18 cellular contexts compared by ENCODE assay signal in genomic region chr12:1919284-1919683, GRCh38. TPM values are rescaled to one million over a fixed set of nuclear protein-coding genes. Genes with fewer than 3 reads are reported as not detected.
A peak's percentile ranks its signal among the peaks of the same experiment; 100 is the strongest.
DNase-seq lines count a peak whose midpoint lies in the region; ATAC-seq, FAIRE-seq and TF ChIP-seq lines count a peak whose summit lies in the region.
"Had no signal": no experiment of that assay in that cellular context is flagged by ENCODE, and none has a peak within 500 bp of the region (broad histone marks: within the 10 kb centered on the region; RNA-seq: fewer than 3 reads in every experiment).

No MANE protein-coding gene starts in this region.

- FAIRE-seq in H1 (lab: Jason Lieb, UNC): no peak

- no peak overlapping the region for H2BK20ac ChIP-seq in H1 (ENCODE audit: low read length)

- H4K91ac ChIP-seq in H1 (replicated peaks; ENCODE audit: insufficient read length, low read length): no peak overlapping the region

- H3K79me2 ChIP-seq in SK-N-SH (ENCODE audit: insufficient read depth) (no peaks in the 10 kb centered on the region), H1 (ENCODE audit: control insufficient read depth in 1 of 2, insufficient read depth in 2 of 2, low read length in 2 of 2) (no peaks in the 10 kb centered on the region), smooth muscle cell (ENCODE audit: low read depth) (no peaks in the 10 kb centered on the region)

- H3K4me3 Mint-ChIP-seq in T-cell (no peak overlapping the region), WTC11 (no peak overlapping the region)
- H3K4me3 Mint-ChIP-seq: activated T-cell treated with anti-CD3 and anti-CD28 coated beads, Interleukin-2, amount 50 U/mL, for 72 hours had no signal

- H3K4me2 ChIP-seq in SK-N-SH: no peak overlapping the region
- H3K4me2 ChIP-seq in H1 (ENCODE audit: insufficient read depth in 1 of 2, low read depth in 2 of 2, low read length in 2 of 2): no peak overlapping the region
- H3K4me2 ChIP-seq in smooth muscle cell: peak overlapping the region; percentile 79

- H2AK5ac ChIP-seq in H1 (ENCODE audit: low read depth, low read length): no peak overlapping the region

- H3K9me3 ChIP-seq in SK-N-SH: no peaks in the 10 kb centered on the region
- no peaks in the 10 kb centered on the region for H3K9me3 ChIP-seq in H1 (ENCODE audit: insufficient read depth in 2 of 2, low read depth in 1 of 2, low read length in 1 of 2)
- no peaks in the 10 kb centered on the region for H3K9me3 ChIP-seq in smooth muscle cell (replicated peaks; ENCODE audit: low read depth)
- H3K9me3 ChIP-seq: adrenal gland, left lung, tibial nerve had no signal

- H3K27me3 ChIP-seq in SK-N-SH (ENCODE audit: insufficient read depth) (no peaks in the 10 kb centered on the region), H1 (replicated peaks in 1 of 4; ENCODE audit: control insufficient read depth in 3 of 4, extremely low read depth in 1 of 4, insufficient read depth in 3 of 4, low read length in 3 of 4) (no peaks in the 10 kb centered on the region), smooth muscle cell (ENCODE audit: low read depth) (no peaks in the 10 kb centered on the region)
- H3K27me3 ChIP-seq: adrenal gland, tibial nerve had no signal

- H3K36me3 ChIP-seq in SK-N-SH (replicated peaks in 1 of 2; ENCODE audit: control insufficient read depth in 1 of 2, insufficient read depth in 2 of 2, low read length in 1 of 2) (no peaks in the 10 kb centered on the region), H1 (ENCODE audit: control insufficient read depth in 2 of 4, insufficient read depth in 4 of 4, low read length in 3 of 4) (no peaks in the 10 kb centered on the region), smooth muscle cell (ENCODE audit: low read depth) (no peaks in the 10 kb centered on the region)
- H3K36me3 ChIP-seq: adrenal gland, left lung, tibial nerve had no signal

- H2AFZ ChIP-seq in SK-N-SH (ENCODE audit: low read depth) (no peak overlapping the region), H1 (ENCODE audit: low read length) (no peak overlapping the region), smooth muscle cell (ENCODE audit: low read depth) (no peak overlapping the region)

- no peak overlapping the region for H3K23ac ChIP-seq in H1 (ENCODE audit: insufficient read length)

- H2BK12ac ChIP-seq in H1 (ENCODE audit: low read depth, low read length): no peak overlapping the region

- H2BK15ac ChIP-seq in H1 (ENCODE audit: low read length): no peak overlapping the region

- no peak overlapping the region for H3K18ac ChIP-seq in H1 (ENCODE audit: extremely low read depth, low read length)

- ATAC-seq in SK-N-SH treated with all-trans-retinoic acid at 6 μM for 48 hours (no peak), T-cell (replicated peaks in 1 of 4) (no peak), WTC11 (no peak)
- ATAC-seq: activated T-cell treated with anti-CD3 and anti-CD28 coated beads, Interleukin-2, amount 50 U/mL, for 72 hours; left lung had no signal

- TF ChIP-seq EP300 in SK-N-SH (IDR thresholded peaks at IDR 0.05; ENCODE audit: borderline replicate concordance in 1 of 2, low read depth in 1 of 2, low read length in 1 of 2): no peak
- TF ChIP-seq EP300 in H1 (IDR thresholded peaks at IDR 0.05; ENCODE audit: borderline replicate concordance in 1 of 2, low read depth in 2 of 2, low read length in 2 of 2): no peak

- H2BK120ac ChIP-seq in H1 (replicated peaks; ENCODE audit: low read depth, low read length): no peak overlapping the region

- H3K4me1 Mint-ChIP-seq in T-cell: peaks cover 21 to 39% (median 29%) of the 10 kb centered on the region in 3 donors
- H3K4me1 Mint-ChIP-seq in WTC11: peaks cover 12% of the 10 kb centered on the region

- no peak for TF ChIP-seq POLR2A in H1 (IDR thresholded peaks at IDR 0.05; ENCODE audit: control extremely low read depth in 1 of 2, low read depth in 2 of 2, low read length in 2 of 2)

- POLR2A ChIA-PET in SK-N-SH (lab: Yijun Ruan, JAX): no interaction called here
- POLR2A ChIA-PET in H1 (lab: Charles Lee; ENCODE audit: partially characterized antibody): interaction anchor here (1.7 kb wide), 1 partner anchor 100 kb away, joined by 3 read pairs; no protein-coding TSS in a partner anchor
- POLR2A ChIA-PET in T-cell (lab: Charles Lee): no interaction called here
- POLR2A ChIA-PET in WTC11 (lab: Charles Lee): no interaction called here

- peaks cover 4 to 11% of the 10 kb centered on the region in 2 donors for H3K27me3 Mint-ChIP-seq in T-cell
- H3K27me3 Mint-ChIP-seq in WTC11 (ENCODE audit: low read depth): no peaks in the 10 kb centered on the region

- H3K27ac Mint-ChIP-seq in T-cell (no peak overlapping the region), WTC11 (no peak overlapping the region)
- H3K27ac Mint-ChIP-seq: activated T-cell treated with anti-CD3 and anti-CD28 coated beads, Interleukin-2, amount 50 U/mL, for 72 hours had no signal

- no peaks in the 10 kb centered on the region for H3K9me2 ChIP-seq in SK-N-SH

- H3F3A ChIP-seq in SK-N-SH (replicated peaks; ENCODE audit: insufficient read depth): no peaks in the 10 kb centered on the region
- no peaks in the 10 kb centered on the region for H3F3A ChIP-seq in smooth muscle cell (ENCODE audit: low read depth)

- DNase-seq in SK-N-SH (peak; percentile 9), HT1080 (ENCODE audit: low read depth) (peak; percentile 22), H1 (ENCODE audit: low read depth in 1 of 2, low spot score in 2 of 2) (no peak), smooth muscle cell (lab: John Stamatoyannopoulos, UW; ENCODE audit: unreplicated experiment) (no peak), T-cell (no peak), WTC11 (ENCODE audit: low spot score) (no peak), middle frontal gyrus (ENCODE audit: extremely low spot score, low spot score) (no peak)
- DNase-seq: 8988T; activated CD4-positive, CD25-positive, alpha-beta regulatory T cell; activated T-cell treated with anti-CD3 and anti-CD28 coated beads, Interleukin-2, amount 50 U/mL, for 72 hours; COR-L47; hippocampal formation; NCI-H1417; stimulated activated CD4-positive, alpha-beta T cell treated with anti-CD3 and anti-CD28 coated beads, Interleukin-1b, Interleukin-23, amount 100 ng/mL, for 48 hours had no signal

- no peak overlapping the region for H3K14ac ChIP-seq in H1 (ENCODE audit: insufficient read length)

- H3K4me1 ChIP-seq in SK-N-SH (ENCODE audit: control insufficient read depth in 1 of 2, insufficient read depth in 2 of 2, low read depth in 1 of 2, low read length in 1 of 2): peaks cover 0 to 25% of the 10 kb centered on the region in 2 experiments; a peak in 1 of 4 replicates
- H3K4me1 ChIP-seq in H1 (replicated peaks in 1 of 4; ENCODE audit: control insufficient read depth in 3 of 4, insufficient read depth in 4 of 4, low read length in 3 of 4): peaks cover 0 to 11% (median 7%) of the 10 kb centered on the region in 4 experiments; a peak in 6 of 7 replicates
- peaks cover 27% of the 10 kb centered on the region for H3K4me1 ChIP-seq in smooth muscle cell (ENCODE audit: low read depth)
- H3K4me1 ChIP-seq: tibial nerve had no signal

- H3K23me2 ChIP-seq in H1 (ENCODE audit: low read depth, low read length): no peaks in the 10 kb centered on the region

- H3K4me3 ChIP-seq in SK-N-SH (ENCODE audit: low read depth in 2 of 2, low read length in 1 of 2) (no peak overlapping the region), H1 (ENCODE audit: extremely low read depth in 1 of 4, insufficient read depth in 2 of 4, low read depth in 3 of 4, low read length in 4 of 4) (no peak overlapping the region), smooth muscle cell (no peak overlapping the region)
- H3K4me3 ChIP-seq: left lung had no signal

- peak overlapping the region; percentile 40; the same call in 1 of the 2 replicates for H4K8ac ChIP-seq in H1 (ENCODE audit: extremely low read depth, insufficient read depth, low read length)

- H4K20me1 ChIP-seq in SK-N-SH (ENCODE audit: insufficient read depth) (no peaks in the 10 kb centered on the region), H1 (replicated peaks in 1 of 2; ENCODE audit: control insufficient read depth in 1 of 2, insufficient read depth in 2 of 2, low read length in 2 of 2) (no peaks in the 10 kb centered on the region), smooth muscle cell (ENCODE audit: low read depth) (no peaks in the 10 kb centered on the region)

- TF ChIP-seq RAD21 in SK-N-SH (IDR thresholded peaks at IDR 0.05; ENCODE audit: low read length) (no peak), H1 (IDR thresholded peaks at IDR 0.05 in 1 of 2, conservative IDR thresholded peaks at IDR 0.05 in 1 of 2; ENCODE audit: low read depth in 2 of 2, low read length in 2 of 2) (no peak)

- H3K9ac ChIP-seq in SK-N-SH (no peak overlapping the region), H1 (replicated peaks in 1 of 4; ENCODE audit: extremely low read depth in 1 of 4, low read depth in 3 of 4, low read length in 3 of 4) (no peak overlapping the region), smooth muscle cell (ENCODE audit: low read depth) (no peak overlapping the region)

- CTCF ChIA-PET in SK-N-SH (lab: Yijun Ruan, JAX): interaction anchor here (5.5 kb wide), 1 partner anchor 21 kb away, joined by 40 read pairs; no protein-coding TSS in a partner anchor
- CTCF ChIA-PET in H1 (lab: Charles Lee; ENCODE audit: partially characterized antibody): interaction anchor here (1.4 to 5.0 kb wide), 3 partner anchors 21 to 118 kb away, joined by 3 to 26 read pairs (median 8); no protein-coding TSS in a partner anchor
- CTCF ChIA-PET in T-cell (lab: Charles Lee): no interaction called here
- CTCF ChIA-PET in WTC11 (lab: Charles Lee): interaction anchor here (0.9 to 1.8 kb wide), 2 partner anchors 21 to 285 kb away, joined by 3 to 18 read pairs; no protein-coding TSS in a partner anchor

- no peak overlapping the region for H2BK5ac ChIP-seq in H1 (ENCODE audit: low read depth, low read length)

- no peak overlapping the region for H3K56ac ChIP-seq in H1 (replicated peaks; ENCODE audit: insufficient read length, low read depth, low read length)

- no peaks in the 10 kb centered on the region for H3K79me1 ChIP-seq in H1 (ENCODE audit: low read depth, low read length)

- H3K36me3 Mint-ChIP-seq in T-cell (no peaks in the 10 kb centered on the region), WTC11 (no peaks in the 10 kb centered on the region)

- H3K4ac ChIP-seq in H1 (replicated peaks; ENCODE audit: insufficient read length, low read depth, low read length): no peak overlapping the region

- TF ChIP-seq CTCF in SK-N-SH (IDR thresholded peaks at IDR 0.05) (no peak), H1 (IDR thresholded peaks at IDR 0.05; ENCODE audit: control extremely low read depth in 1 of 3, insufficient read depth in 1 of 3, low read depth in 1 of 3, low read length in 3 of 3) (no peak), smooth muscle cell (IDR thresholded peaks at IDR 0.05; ENCODE audit: borderline replicate concordance, insufficient read depth, poor library complexity, severe bottlenecking) (no peak), WTC11 (IDR thresholded peaks at IDR 0.05) (no peak)

- no peak overlapping the region for H4K5ac ChIP-seq in H1 (ENCODE audit: insufficient read length, low read depth, low read length)

- no peak overlapping the region for H3K27ac ChIP-seq in SK-N-SH (ENCODE audit: low read depth in 2 of 2, low read length in 1 of 2)
- no peak overlapping the region for H3K27ac ChIP-seq in H1 (ENCODE audit: low read depth, low read length)
- H3K27ac ChIP-seq in smooth muscle cell (ENCODE audit: low read depth): no peak overlapping the region
- H3K27ac ChIP-seq: left lung had no signal

- 90% methylated on average over 5 of the region's 5 CpGs for WGBS in SK-N-SH (ENCODE audit: low lambda C conversion rate)
- 93% methylated on average over 5 of the region's 5 CpGs; no CpG with 5 or more reads in 1 of the 2 experiments for WGBS in H1 (ENCODE audit: extremely low coverage in 1 of 2, insufficient coverage in 1 of 2, insufficient read length in 1 of 2, insufficient replicate concordance in 2 of 2, low coverage in 1 of 2, low lambda C conversion rate in 2 of 2, missing lambda C conversion rate in 1 of 2), 2 experiments
- WGBS in smooth muscle cell (ENCODE audit: low lambda C conversion rate): 53% methylated on average over 5 of the region's 5 CpGs

- H3K9me3 Mint-ChIP-seq in T-cell: no peaks in the 10 kb centered on the region
- no peaks in the 10 kb centered on the region for H3K9me3 Mint-ChIP-seq in WTC11
- H3K9me3 Mint-ChIP-seq: activated T-cell treated with anti-CD3 and anti-CD28 coated beads, Interleukin-2, amount 50 U/mL, for 72 hours had no signal

RNA-seq across cellular contexts. Expression of gene CACNA2D4, which starts 0.8 kb away (rescaled TPM):
- 0.02 TPM in 1 of 2 replicates, not detected in the other for polyA plus RNA-seq in SK-N-SH (2012; rRNA removed)
- polyA plus RNA-seq in SK-N-SH (2012; cell fraction: cytosol; rRNA removed): not detected in 2 replicates
- polyA plus RNA-seq in SK-N-SH (2012; cell fraction: nucleus; rRNA removed): 0.02 TPM in 1 of 2 replicates, not detected in the other
- 35.2 and 44.0 TPM in 2 replicates for total RNA-seq in HT1080 (2014; rRNA removed; shearing (Covaris generic))
- 86.4 and 89.0 TPM in 2 replicates for polyA plus RNA-seq in HT1080 (2015; cell fraction: cytosol; rRNA removed)
- 222 and 247 TPM in 2 replicates for polyA plus RNA-seq in HT1080 (2015; cell fraction: nucleus; rRNA removed)
- 0.88 TPM in 1 of 2 replicates, not detected in the other for total RNA-seq in H1 (2021; fragmentation: NEBNext Ultra II Directional; extraction: Animal tissue kit (Norgen Biotek cat#: 25700))
- polyA plus RNA-seq in H1 (2011; rRNA removed): 0.44 and 0.60 TPM in 2 replicates
- 0.94 TPM for polyA plus RNA-seq in H1 (2011; cell fraction: cytosol; rRNA removed)
- 2.4 TPM for polyA plus RNA-seq in H1 (2011; cell fraction: nucleus; rRNA removed)
- 0.25 to 0.76 TPM (median 0.49 TPM) in 4 replicates for polyA plus RNA-seq in H1 (2012, experiment 1 of 2)
- polyA plus RNA-seq in H1 (2012, experiment 2 of 2): not detected
- polyA plus RNA-seq in H1 (2013, experiment 1 of 2): 0.12 TPM
- 0.04 TPM for polyA plus RNA-seq in H1 (2013, experiment 2 of 2)
- 0.54 and 1.3 TPM in 2 replicates for polyA minus RNA-seq in H1 (2011; rRNA and poly(A)+ RNA removed)
- not detected for polyA minus RNA-seq in H1 (2011; cell fraction: cytosol; rRNA and poly(A)+ RNA removed)
- polyA minus RNA-seq in H1 (2011; cell fraction: nucleus; rRNA and poly(A)+ RNA removed): 3.4 TPM
- 0.04 TPM in 1 of 2 replicates, not detected in the other for total RNA-seq in smooth muscle cell
- polyA plus RNA-seq in smooth muscle cell: 0.43 and 0.98 TPM in 2 replicates
- total RNA-seq in T-cell: 10 to 100 TPM; 10.2 to 14.8 (median 12.1) TPM
- 0.04 to 0.46 TPM (median 0.25 TPM) in 3 replicates for total RNA-seq in WTC11 (2021)

Comparison
In these comparisons a context has a peak if more than half of its experiments do, and no peak if none do; other contexts are left out.
1. DNase-seq: peak in SK-N-SH (single experiment) and HT1080 (single experiment); none in H1 (0 of 2), smooth muscle cell (single experiment), T-cell (0 of 34), WTC11 (single experiment) and middle frontal gyrus (single experiment).
2. CTCF ChIA-PET loops: an anchor here in SK-N-SH (5.5 kb wide), H1 (1.4 to 5.0 kb wide) and WTC11 (0.9 to 1.8 kb wide); none called in T-cell.